ENCODE assay signal across 8 cellular contexts in the genomic region with DNA sequence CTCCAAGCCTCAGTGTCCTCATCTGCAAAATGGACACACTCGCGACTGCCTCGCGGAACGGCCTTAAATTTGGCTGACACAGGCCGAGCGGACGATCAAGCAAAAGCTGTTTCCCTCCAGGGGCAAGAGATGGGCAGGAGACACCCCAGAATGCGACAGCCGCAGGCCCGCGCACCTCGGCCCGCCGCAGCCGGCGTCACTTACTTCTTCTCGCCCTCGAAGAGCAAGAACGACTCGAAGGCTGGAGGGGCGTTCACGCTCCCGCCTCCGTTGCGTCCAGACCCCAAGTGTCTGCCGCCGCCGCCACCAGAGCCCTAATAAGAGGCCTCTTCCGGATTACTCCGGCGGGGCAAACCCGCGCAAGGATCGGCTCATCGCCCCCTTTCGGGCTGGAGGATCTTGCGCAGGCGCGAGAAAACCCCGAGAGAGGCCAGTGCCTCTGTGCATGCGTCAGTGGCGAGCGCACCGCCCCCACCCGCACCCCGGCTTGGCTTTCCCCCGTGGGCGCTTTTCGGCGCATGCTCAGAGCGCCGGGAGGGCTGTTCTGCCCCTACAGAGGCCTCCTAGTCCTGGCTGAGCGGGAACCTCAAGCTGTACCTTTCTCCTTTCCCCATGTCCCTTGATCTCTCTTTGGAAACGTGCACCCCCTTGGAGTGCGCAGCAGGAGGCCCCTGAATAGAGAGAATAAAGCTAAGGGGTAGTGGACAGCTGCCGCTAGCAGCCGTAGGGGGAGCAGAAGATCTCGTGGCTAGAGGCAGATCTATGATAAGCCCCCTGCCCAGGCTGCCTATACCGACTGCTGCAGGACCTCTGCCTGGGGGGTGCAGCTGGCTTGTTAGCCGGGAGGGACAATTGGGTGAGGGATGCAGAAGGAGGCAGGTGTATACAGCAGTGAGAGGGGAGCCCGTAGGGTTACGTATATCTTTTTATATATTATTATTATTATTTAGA. TPM values are rescaled to one million over a fixed set of nuclear protein-coding genes. Genes with fewer than 3 reads are reported as not detected.
DNase-seq lines count a peak whose midpoint lies in the region; ATAC-seq and TF ChIP-seq lines count a peak whose summit lies in the region.
"Not testable (repeated sequence)": the region's sequence is repeated elsewhere in the genome, so short reads cannot be mapped to it uniquely, and the experiment has no call there.

No MANE protein-coding gene starts in this region.

- H3K9me3 Mint-ChIP-seq in endothelial cell (ENCODE audit: unreplicated experiment) = not testable (repeated sequence)

- not testable (repeated sequence) for H3K36me3 Mint-ChIP-seq in endothelial cell (ENCODE audit: low read depth, unreplicated experiment)

- not testable (repeated sequence) for H3K4me1 ChIP-seq in HUES48 (ENCODE audit: control insufficient read depth, insufficient read depth, low read length)

- not testable (repeated sequence) for H3K27me3 Mint-ChIP-seq in endothelial cell (ENCODE audit: unreplicated experiment)

- TF ChIP-seq CTCF in endothelial cell (IDR thresholded peaks at IDR 0.05; ENCODE audit: unreplicated experiment) = peak; percentile 18

- H3K4me3 ChIP-seq in HUES48 (ENCODE audit: low read depth, low read length) = peak overlapping the region; percentile 88

- not testable (repeated sequence) for H3K27me3 ChIP-seq in HUES48 (ENCODE audit: control insufficient read depth, insufficient read depth, low read length)

- not testable (repeated sequence) for H3K9me3 ChIP-seq in HUES48 (ENCODE audit: control insufficient read depth, insufficient read depth, low read length)

- not testable (repeated sequence) for H3K36me3 ChIP-seq in HUES48 (ENCODE audit: control insufficient read depth, insufficient read depth, low read length)

- H3K4me1 Mint-ChIP-seq in endothelial cell (ENCODE audit: unreplicated experiment) = not testable (repeated sequence)

- peak overlapping the region; percentile 60 for H3K27ac ChIP-seq in HUES48 (ENCODE audit: low read depth, low read length)

- peak overlapping the region; percentile 91 for H3K4me3 Mint-ChIP-seq in endothelial cell (ENCODE audit: unreplicated experiment)

- peak; percentile 93 for ATAC-seq in GM21447 (IDR thresholded peaks at IDR 0.05; ENCODE audit: unreplicated experiment)

- DNase-seq in DMS 273 treated with DMSO at 0.1 percent for 48 hours (lab: John Stamatoyannopoulos, UW) (peak; percentile 91), NOMO-1 treated with dmso at 0.1 percent for 144 hours (lab: John Stamatoyannopoulos, UW; ENCODE audit: unreplicated experiment) (peak; percentile 92), endothelial cell (ENCODE audit: low spot score) (peak; percentile 96), midbrain (lab: John Stamatoyannopoulos, UW) (peak; percentile 98)
- DNase-seq in activated CD8-positive, alpha-beta memory T cell treated with anti-CD3 and anti-CD28 coated beads, Interleukin-2, amount 50 U/mL, for 24 hours (ENCODE audit: extremely low read depth) = peak; percentile 97
- DNase-seq in stimulated activated CD8-positive, alpha-beta memory T cell treated with anti-CD3 and anti-CD28 coated beads, Interleukin-15, amount 100 ng/mL, for 4 hours (ENCODE audit: low read depth in 2 of 2) = peak; percentile 98 to 99

- H3K9ac ChIP-seq in HUES48 (ENCODE audit: low read depth, low read length) = peak overlapping the region; percentile 67

- H3K27ac Mint-ChIP-seq in endothelial cell (ENCODE audit: unreplicated experiment) = peak overlapping the region; percentile 83

RNA-seq across cellular contexts. Expression of a gene that starts 21.4 kb away (rescaled TPM):
- total RNA-seq in endothelial cell (ENCODE audit: unreplicated experiment) = not detected

RNA-seq across cellular contexts. Expression of a gene that starts 25.4 kb away (rescaled TPM):
- total RNA-seq in endothelial cell (ENCODE audit: unreplicated experiment) = 47.5 TPM

RNA-seq across cellular contexts. Expression of a gene that starts 46.2 kb away (rescaled TPM):
- not detected for total RNA-seq in endothelial cell (ENCODE audit: unreplicated experiment)

Comparison
In these comparisons a context has a peak if more than half of its experiments do, and no peak if none do; other contexts are left out.
1. Peak in every context shown above with its lines: DNase-seq, ATAC-seq, H3K4me3 ChIP-seq and H3K27ac ChIP-seq.